In the genomic region with DNA sequence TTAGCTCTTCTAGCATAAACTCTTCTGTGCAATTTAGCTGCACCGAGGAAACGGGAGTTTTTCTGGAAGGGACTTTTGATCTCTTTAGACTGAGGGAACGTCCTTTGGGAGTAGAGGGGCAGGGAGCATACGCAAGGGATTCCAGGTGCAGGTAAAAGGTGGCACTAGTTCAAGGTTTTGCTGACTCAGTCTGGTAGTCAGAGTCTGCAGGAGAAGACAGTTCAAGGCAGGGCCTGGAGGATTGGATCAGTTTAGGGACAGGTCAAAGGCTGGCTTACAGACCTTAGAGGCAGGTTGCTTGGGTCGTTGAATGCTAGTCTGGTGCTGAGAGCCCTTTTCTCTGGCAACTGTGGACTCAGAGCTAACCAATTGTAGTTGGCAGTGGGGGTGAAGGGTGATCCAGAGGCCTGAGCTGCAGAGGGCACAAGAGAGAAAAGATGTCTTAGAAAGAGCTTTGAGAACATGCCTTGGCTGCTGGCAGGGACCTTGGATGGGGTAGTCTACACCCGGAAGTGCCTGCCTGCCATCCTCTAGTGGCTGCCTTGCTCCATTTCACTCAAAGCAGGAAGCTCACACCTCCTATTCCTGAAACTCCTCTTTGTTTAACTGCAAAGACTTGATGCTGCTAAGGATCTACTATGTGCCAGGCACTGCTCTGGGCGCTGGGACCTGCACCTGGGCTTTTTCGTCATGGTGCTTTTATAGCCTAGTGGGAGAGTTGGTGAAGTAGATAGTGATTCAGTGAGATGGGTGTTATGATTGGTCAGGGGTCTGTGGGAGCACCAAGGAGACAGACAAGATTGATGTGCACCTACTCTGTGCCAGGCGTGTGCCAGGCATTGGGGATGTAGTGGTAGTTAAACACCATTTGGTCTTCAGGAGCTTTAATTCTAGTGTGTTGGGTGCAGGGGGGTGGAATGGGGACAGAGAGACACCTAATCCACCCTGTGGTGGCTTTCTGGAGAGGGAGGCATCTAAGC, we compare ENCODE assay signal across 9 cellular contexts. TPM values are rescaled to one million over a fixed set of nuclear protein-coding genes. Genes with fewer than 3 reads are reported as not detected.
DNase-seq lines count a peak whose midpoint lies in the region; ATAC-seq and TF ChIP-seq lines count a peak whose summit lies in the region.
"Had no signal": no experiment of that assay in that cellular context is flagged by ENCODE, and none has a peak within 500 bp of the region (broad histone marks: within the 10 kb centered on the region; RNA-seq: fewer than 3 reads in every experiment).

No MANE protein-coding gene starts in this region.

- peak overlapping the region; percentile 71 to 90 (median 84) for H3K4me3 ChIP-seq in BLaER1 treated with 17β-estradiol and CSF1 and Interleukin-3, amounts not matched to agents 10 nM and 100 nM
- H3K4me3 ChIP-seq in HFF-Myc (replicated peaks; ENCODE audit: low read depth, low read length) (peak overlapping the region; percentile 78), mesodermal cell (ENCODE audit: extremely low read depth, insufficient read depth, low read length, poor library complexity, severe bottlenecking) (peak overlapping the region; percentile 52), aorta (ENCODE audit: low read length in 2 of 2) (no peak overlapping the region)

- no peaks in the 10 kb centered on the region for H3K27me3 ChIP-seq in BLaER1 treated with 17β-estradiol and CSF1 and Interleukin-3, amounts not matched to agents 10 nM and 100 nM
- H3K27me3 ChIP-seq in aorta (ENCODE audit: control insufficient read depth in 1 of 2, insufficient read depth in 2 of 2, low read length in 1 of 2): no peaks in the 10 kb centered on the region

- H3K9me3 ChIP-seq in BLaER1 treated with 17β-estradiol and CSF1 and Interleukin-3, amounts not matched to agents 10 nM and 100 nM (replicated peaks in 1 of 11): no peaks in the 10 kb centered on the region
- H3K9me3 ChIP-seq in mesodermal cell (ENCODE audit: control insufficient read depth, low read length) (no peaks in the 10 kb centered on the region), aorta (ENCODE audit: control insufficient read depth, low read length) (no peaks in the 10 kb centered on the region)

- 88 to 90% methylated on average over 9 of the region's 9 CpGs for WGBS in mesodermal cell (ENCODE audit: insufficient coverage in 2 of 2), 2 experiments
- WGBS in aorta, 2 donors: 82 to 83% methylated on average over 9 of the region's 9 CpGs

- TF ChIP-seq CTCF in HFF-Myc (IDR thresholded peaks at IDR 0.05; ENCODE audit: low read depth, low read length, missing control alignments): no peak

- peaks cover 59 to 90% (median 78%) of the 10 kb centered on the region in 10 experiments for H3K4me1 ChIP-seq in BLaER1 treated with 17β-estradiol and CSF1 and Interleukin-3, amounts not matched to agents 10 nM and 100 nM
- H3K4me1 ChIP-seq in mesodermal cell (ENCODE audit: control insufficient read depth, insufficient read depth, low read length, poor library complexity, severe bottlenecking) (peaks cover 23% of the 10 kb centered on the region), aorta (ENCODE audit: control insufficient read depth in 1 of 2, insufficient read depth in 2 of 2, low read length in 2 of 2) (no peaks in the 10 kb centered on the region)

- no peak for DNase-seq in HFF-Myc (ENCODE audit: extremely low read depth, low read depth)
- DNase-seq in activated effector memory CD4-positive, alpha-beta T cell treated with Interleukin-2 at 50 U/mL for 16 hours: peak; percentile 21
- no peak for DNase-seq in aorta
- DNase-seq in NCI-H748 treated with DMSO at 0.1 percent for 48 hours (lab: John Stamatoyannopoulos, UW): no peak

- intact Hi-C loops in aorta (cut with DNase I): no loop called here

- peak overlapping the region; percentile 95 to 100 (median 99) for H3K4me2 ChIP-seq in BLaER1 treated with 17β-estradiol and CSF1 and Interleukin-3, amounts not matched to agents 10 nM and 100 nM

- ATAC-seq in HG03045 (IDR thresholded peaks at IDR 0.05; ENCODE audit: unreplicated experiment) (no peak), aorta (ENCODE audit: low FRiP score) (no peak), HG03196 (IDR thresholded peaks at IDR 0.05; ENCODE audit: unreplicated experiment) (no peak)

- H3K9ac ChIP-seq in BLaER1 treated with 17β-estradiol and CSF1 and Interleukin-3, amounts not matched to agents 10 nM and 100 nM: peak overlapping the region; percentile 88 to 94 (median 92)

- H3K27ac ChIP-seq in BLaER1 treated with 17β-estradiol and CSF1 and Interleukin-3, amounts not matched to agents 10 nM and 100 nM: peak overlapping the region; percentile 89 to 98 (median 95)
- H3K27ac ChIP-seq in mesodermal cell (ENCODE audit: low read depth, low read length, severe bottlenecking) (no peak overlapping the region), aorta (ENCODE audit: low read depth in 1 of 2, low read length in 2 of 2) (no peak overlapping the region)

- H4K20me1 ChIP-seq in BLaER1 treated with 17β-estradiol and CSF1 and Interleukin-3, amounts not matched to agents 10 nM and 100 nM: peaks cover 6 to 23% (median 21%) of the 10 kb centered on the region in 11 experiments; a peak in 16 of 22 replicates

- H3K36me3 ChIP-seq in BLaER1 treated with 17β-estradiol and CSF1 and Interleukin-3, amounts not matched to agents 10 nM and 100 nM: peaks cover 0 to 15% (median 0%) of the 10 kb centered on the region in 11 experiments; a peak in 3 of 22 replicates
- H3K36me3 ChIP-seq in mesodermal cell (ENCODE audit: control insufficient read depth, insufficient read depth, low read length) (no peaks in the 10 kb centered on the region), aorta (ENCODE audit: control insufficient read depth in 1 of 2, insufficient read depth in 2 of 2, low read length in 1 of 2) (no peaks in the 10 kb centered on the region)

RNA-seq across cellular contexts. Expression of a gene that starts 17.1 kb away (rescaled TPM):
- polyA plus RNA-seq in mesodermal cell (2013, experiment 1 of 2): 6.0 TPM
- polyA plus RNA-seq in mesodermal cell (2013, experiment 2 of 2): 2.9 TPM
- total RNA-seq in aorta: 1 to 10 TPM; 1.6 to 5.0 TPM
- under 1 TPM in 1 of 2 donors, not detected in 1; 0.28 TPM for polyA plus RNA-seq in aorta

RNA-seq across cellular contexts. Expression of a gene that starts 52.7 kb away (rescaled TPM):
- 0.77 TPM for polyA plus RNA-seq in mesodermal cell (2013, experiment 1 of 2)
- polyA plus RNA-seq in mesodermal cell (2013, experiment 2 of 2): not detected
- total RNA-seq in aorta: not detected
- polyA plus RNA-seq in aorta: not detected
- total RNA-seq: liver had no signal
- polyA plus RNA-seq: liver had no signal

RNA-seq across cellular contexts. Expression of a gene that starts 56.7 kb away (rescaled TPM):
- 2.0 TPM for polyA plus RNA-seq in mesodermal cell (2013, experiment 1 of 2)
- 0.40 TPM for polyA plus RNA-seq in mesodermal cell (2013, experiment 2 of 2)
- 1 to 10 TPM; 1.4 TPM for total RNA-seq in aorta
- 1 to 10 TPM in 1 of 2 donors, under 1 TPM in 1; 0.43 to 4.4 TPM for polyA plus RNA-seq in aorta

Comparison
In these comparisons a context has a peak if more than half of its experiments do, and no peak if none do; other contexts are left out.
1. H3K27ac ChIP-seq: peak in BLaER1 treated with 17β-estradiol and CSF1 and Interleukin-3, amounts not matched to agents 10 nM and 100 nM (11 of 11); none in mesodermal cell (single experiment) and aorta (0 of 2).
2. H3K4me3 ChIP-seq: peak in BLaER1 treated with 17β-estradiol and CSF1 and Interleukin-3, amounts not matched to agents 10 nM and 100 nM (10 of 10), HFF-Myc (single experiment) and mesodermal cell (single experiment); none in aorta (0 of 2).